In the genomic region with DNA sequence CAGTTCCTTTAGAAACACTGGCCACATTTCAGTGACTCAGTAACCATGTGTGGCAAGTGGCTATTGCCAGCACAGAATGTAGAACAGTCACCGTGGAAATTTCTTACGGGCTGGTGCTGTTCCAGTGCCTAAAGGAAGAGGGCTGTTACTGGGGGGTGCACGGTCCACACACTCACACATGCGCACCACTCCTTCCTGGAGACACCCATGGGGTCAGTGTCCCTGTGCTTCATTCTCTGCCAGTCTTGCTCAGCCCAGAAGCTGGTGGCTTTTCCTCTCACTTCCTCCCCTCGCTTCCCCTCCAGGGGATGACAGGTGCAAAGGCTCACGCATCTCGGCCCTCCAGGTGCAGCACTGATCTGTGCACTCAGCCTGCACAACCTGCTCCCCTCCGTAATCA, we compare ENCODE assay signal across 11 cellular contexts.
DNase-seq lines count a peak whose midpoint lies in the region; ATAC-seq and TF ChIP-seq lines count a peak whose summit lies in the region.
"Had no signal": no experiment of that assay in that cellular context is flagged by ENCODE, and none has a peak within 500 bp of the region (broad histone marks: within the 10 kb centered on the region; RNA-seq: fewer than 3 reads in every experiment).

No MANE protein-coding gene starts in this region.

- H3K27ac ChIP-seq in DND-41 (ENCODE audit: low read length), result peak overlapping the region; percentile 46

- H3K9me3 Mint-ChIP-seq in T-helper 2 cell treated with Interferon-gamma antibody and Interleukin-4, amounts not matched to agents 5 μg/mL and 100 μg/mL, for 36 hours, result no peaks in the 10 kb centered on the region
- H3K9me3 Mint-ChIP-seq: activated T-cell treated with anti-CD3 and anti-CD28 coated beads, Interleukin-2, amount 50 U/mL, for 24 hours; type B pancreatic cell had no signal

- H2AFZ ChIP-seq in DND-41 (ENCODE audit: low read depth, low read length), result no peak overlapping the region

- H3K4me1 Mint-ChIP-seq in T-helper 2 cell treated with Interferon-gamma antibody and Interleukin-4, amounts not matched to agents 5 μg/mL and 100 μg/mL, for 36 hours (ENCODE audit: low read depth), result no peaks in the 10 kb centered on the region

- no peak overlapping the region for H3K27ac Mint-ChIP-seq in T-helper 2 cell treated with Interferon-gamma antibody and Interleukin-4, amounts not matched to agents 5 μg/mL and 100 μg/mL, for 36 hours
- H3K27ac Mint-ChIP-seq: activated T-cell treated with anti-CD3 and anti-CD28 coated beads, Interleukin-2, amount 50 U/mL, for 24 hours; type B pancreatic cell had no signal

- H3K79me2 ChIP-seq in DND-41 (ENCODE audit: insufficient read depth, low read length), result peaks cover 31% of the 10 kb centered on the region

- H4K20me1 ChIP-seq in DND-41 (ENCODE audit: insufficient read depth, low read length), result peaks cover 24% of the 10 kb centered on the region; the same call in 1 of the 2 replicates

- TF ChIP-seq CTCF in DND-41 (IDR thresholded peaks at IDR 0.05; ENCODE audit: borderline replicate concordance, extremely low read depth, low read length, poor library complexity, severe bottlenecking), result no peak

- H3K4me3 ChIP-seq in DND-41 (ENCODE audit: low read depth in 1 of 2, low read length in 2 of 2), result no peak overlapping the region

- no peaks in the 10 kb centered on the region for H3K27me3 Mint-ChIP-seq in T-helper 2 cell treated with Interferon-gamma antibody and Interleukin-4, amounts not matched to agents 5 μg/mL and 100 μg/mL, for 36 hours (ENCODE audit: low read depth)
- H3K27me3 Mint-ChIP-seq: activated T-cell treated with anti-CD3 and anti-CD28 coated beads, Interleukin-2, amount 50 U/mL, for 24 hours; type B pancreatic cell had no signal

- no peak overlapping the region for H3K4me3 Mint-ChIP-seq in T-helper 2 cell treated with Interferon-gamma antibody and Interleukin-4, amounts not matched to agents 5 μg/mL and 100 μg/mL, for 36 hours
- H3K4me3 Mint-ChIP-seq: activated T-cell treated with anti-CD3 and anti-CD28 coated beads, Interleukin-2, amount 50 U/mL, for 24 hours; type B pancreatic cell had no signal

- H3K36me3 ChIP-seq in DND-41 (ENCODE audit: insufficient read depth, low read length), result peaks cover 100% of the 10 kb centered on the region

- H3K9me3 ChIP-seq in DND-41 (ENCODE audit: insufficient read depth, low read length, severe bottlenecking), result no peaks in the 10 kb centered on the region

- ATAC-seq in DND-41 (ENCODE audit: insufficient read depth, low read depth) (peak; percentile 39; the same call in 1 of the 3 replicates), GM19397 (IDR thresholded peaks at IDR 0.05; ENCODE audit: unreplicated experiment) (peak; percentile 83), HG03066 (IDR thresholded peaks at IDR 0.05; ENCODE audit: low read depth, unreplicated experiment) (peak; percentile 93)

- H3K9ac ChIP-seq in DND-41 (ENCODE audit: low read depth, low read length), result no peak overlapping the region

- H3K36me3 Mint-ChIP-seq in T-helper 2 cell treated with Interferon-gamma antibody and Interleukin-4, amounts not matched to agents 5 μg/mL and 100 μg/mL, for 36 hours (ENCODE audit: low read depth), result peaks cover 16% of the 10 kb centered on the region

- DNase-seq in DND-41 (no peak), RPMI8226 (peak; percentile 87), NCI-H1694 (lab: John Stamatoyannopoulos, UW) (no peak), activated T-cell treated with anti-CD3 and anti-CD28 coated beads for 4 hours (no peak)
- DNase-seq in stimulated activated CD4-positive, alpha-beta T cell treated with anti-CD3 and anti-CD28 coated beads, Interleukin-1b, Interleukin-23, amount 100 ng/mL, for 48 hours, result no peak
- no peak for DNase-seq in T-helper 2 cell treated with Interferon-gamma antibody and Interleukin-4, amounts not matched to agents 5 μg/mL and 100 μg/mL, for 36 hours (ENCODE audit: low spot score)
- DNase-seq: activated T-cell treated with anti-CD3 and anti-CD28 coated beads, Interleukin-2, amount 50 U/mL, for 24 hours; effector CD4-positive, alpha-beta T cell had no signal

- H3K4me2 ChIP-seq in DND-41 (ENCODE audit: insufficient read depth, low read length), result no peak overlapping the region

- no peaks in the 10 kb centered on the region for H3K4me1 ChIP-seq in DND-41 (ENCODE audit: insufficient read depth, low read length)

- no peaks in the 10 kb centered on the region for H3K27me3 ChIP-seq in DND-41 (ENCODE audit: insufficient read depth, low read length, poor library complexity)

Comparison
In these comparisons a context has a peak if more than half of its experiments do, and no peak if none do; other contexts are left out.
1. ATAC-seq: peak in every context shown above with its lines; median percentile 93 in HG03066; 83 in GM19397; 39 in DND-41.